In genomic region chr7:23981314-23981713, GRCh38 we compare ENCODE assay signal across 21 cellular contexts.
"Had no signal": no experiment of that assay in that cellular context is flagged by ENCODE, and none has a peak within 500 bp of the region (broad histone marks: within the 10 kb centered on the region; RNA-seq: fewer than 3 reads in every experiment).

No MANE protein-coding gene starts in this region.

- H3K27ac ChIP-seq: neutrophil, pancreas, right lobe of liver, suprapubic skin, transverse colon, upper lobe of right lung, uterus had no signal

- H3K27ac Mint-ChIP-seq: effector memory CD8-positive, alpha-beta T cell; memory B cell; natural killer cell treated with Interleukin-12 subunit alpha and Interleukin-12 subunit beta and Interleukin-15 and Interleukin-18, amount 100 ng/mL, for 72 hours; progenitor cell of endocrine pancreas; stimulated activated naive CD8-positive, alpha-beta T cell treated with anti-CD3 and anti-CD28 coated beads, Interleukin-15, amount 100 ng/mL, for 72 hours had no signal

- H3K27me3 Mint-ChIP-seq: progenitor cell of endocrine pancreas had no signal

- H3K4me3 ChIP-seq: lung, pancreas, right lobe of liver, smooth muscle cell, suprapubic skin, transverse colon, upper lobe of right lung, uterus had no signal

- H3K4me3 Mint-ChIP-seq: effector memory CD8-positive, alpha-beta T cell; memory B cell; natural killer cell treated with Interleukin-12 subunit alpha and Interleukin-12 subunit beta and Interleukin-15 and Interleukin-18, amount 100 ng/mL, for 72 hours; neural crest cell; stimulated activated naive CD8-positive, alpha-beta T cell treated with anti-CD3 and anti-CD28 coated beads, Interleukin-15, amount 100 ng/mL, for 72 hours had no signal

- H3K36me3 ChIP-seq: neutrophil, pancreas, right lobe of liver, suprapubic skin, transverse colon, upper lobe of right lung, uterus had no signal

- H3K9me3 ChIP-seq: neutrophil, pancreas, right lobe of liver, transverse colon, upper lobe of right lung, uterus had no signal

- H3K36me3 Mint-ChIP-seq: memory B cell had no signal

- DNase-seq: cortex of kidney; effector memory CD8-positive, alpha-beta T cell; pancreas; right lobe of liver; stimulated activated CD4-positive, alpha-beta T cell treated with anti-CD3 and anti-CD28 coated beads, Interleukin-12 subunit alpha, Interleukin-12 subunit beta, amount 100 ng/mL, for 4 hours; stimulated activated CD4-positive, alpha-beta T cell treated with anti-CD3 and anti-CD28 coated beads, Interleukin-1b, Interleukin-23, amount 100 ng/mL, for 48 hours; stimulated activated CD4-positive, alpha-beta T cell treated with anti-CD3 and anti-CD28 coated beads, Interleukin-4, amount 100 ng/mL, for 1 hour; stimulated activated CD8-positive, alpha-beta memory T cell treated with anti-CD3 and anti-CD28 coated beads, Interleukin-4, amount 100 ng/mL, for 48 hours; stimulated activated naive CD4-positive, alpha-beta T cell; stimulated activated naive CD8-positive, alpha-beta T cell treated with anti-CD3 and anti-CD28 coated beads, Interleukin-15, amount 100 ng/mL, for 72 hours; transverse colon; upper lobe of right lung; uterus had no signal

- H3K27me3 ChIP-seq: neutrophil, pancreas, right lobe of liver, suprapubic skin, transverse colon, upper lobe of right lung, uterus had no signal

- H3K4me1 ChIP-seq: pancreas, right lobe of liver, suprapubic skin, transverse colon, upper lobe of right lung, uterus had no signal

- H3K4me1 Mint-ChIP-seq: memory B cell; stimulated activated naive CD8-positive, alpha-beta T cell treated with anti-CD3 and anti-CD28 coated beads, Interleukin-15, amount 100 ng/mL, for 72 hours had no signal

- H3K4me2 ChIP-seq: smooth muscle cell had no signal
